Comparison of ENCODE assay signal across 11 cellular contexts in the genomic region with DNA sequence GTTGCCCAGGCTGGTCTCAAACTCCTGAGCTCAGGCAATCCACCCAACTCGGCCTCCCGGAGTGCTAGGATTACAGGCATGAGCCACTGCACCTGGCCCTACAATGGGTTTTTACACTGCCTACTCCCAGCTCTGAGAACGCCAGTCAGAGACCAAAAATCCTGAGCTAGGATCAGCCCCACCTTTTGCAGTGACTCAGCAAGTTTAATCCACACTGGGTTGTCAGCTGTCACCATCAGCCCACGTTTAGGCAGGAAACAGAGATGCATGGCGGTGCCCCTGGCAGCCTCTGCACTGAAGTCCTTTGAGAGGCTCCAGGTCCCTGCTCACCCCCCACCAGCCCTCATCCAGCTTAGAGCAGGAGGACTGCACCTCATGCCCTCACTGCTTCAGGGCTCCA.
DNase-seq lines count a peak whose midpoint lies in the region; TF ChIP-seq lines count a peak whose summit lies in the region.
"Had no signal": no experiment of that assay in that cellular context is flagged by ENCODE, and none has a peak within 500 bp of the region (broad histone marks: within the 10 kb centered on the region; RNA-seq: fewer than 3 reads in every experiment).

No MANE protein-coding gene starts in this region.

- no peaks in the 10 kb centered on the region for H3K36me3 ChIP-seq in Karpas-422 (ENCODE audit: insufficient read depth, low read length)
- H3K36me3 ChIP-seq: right atrium auricular region had no signal

- no peaks in the 10 kb centered on the region for H3K79me2 ChIP-seq in Karpas-422 (ENCODE audit: low read length)

- H3K9ac ChIP-seq in Karpas-422 (ENCODE audit: low read length): no peak overlapping the region

- H3K9me3 ChIP-seq in Karpas-422 (ENCODE audit: low read length): no peaks in the 10 kb centered on the region

- H3K4me3 ChIP-seq in choroid plexus epithelial cell (ENCODE audit: low read depth, low read length): no peak overlapping the region
- H3K4me3 ChIP-seq in Karpas-422 (ENCODE audit: low read length): no peak overlapping the region
- H3K4me3 ChIP-seq: dorsolateral prefrontal cortex, right atrium auricular region had no signal

- H2AFZ ChIP-seq in Karpas-422 (ENCODE audit: low read length): no peak overlapping the region

- no peaks in the 10 kb centered on the region for H3K4me1 ChIP-seq in Karpas-422 (ENCODE audit: low read length)
- H3K4me1 ChIP-seq: right atrium auricular region had no signal

- no peaks in the 10 kb centered on the region for H3K9me2 ChIP-seq in Karpas-422 (replicated peaks; ENCODE audit: insufficient read depth, low read length)

- no peaks in the 10 kb centered on the region for H3K27me3 ChIP-seq in Karpas-422 (ENCODE audit: low read length)
- H3K27me3 ChIP-seq: dorsolateral prefrontal cortex, right atrium auricular region had no signal

- no peak overlapping the region for H3K4me2 ChIP-seq in Karpas-422 (ENCODE audit: low read depth, low read length, poor library complexity, severe bottlenecking)

- DNase-seq in NCI-H345 (lab: John Stamatoyannopoulos, UW) (peak; percentile 6), NCI-H345 treated with DMSO at 0.1 percent for 48 hours (lab: John Stamatoyannopoulos, UW; ENCODE audit: unreplicated experiment) (no peak), NCI-H2171 (lab: John Stamatoyannopoulos, UW) (peak; percentile 39), choroid plexus epithelial cell (ENCODE audit: low read depth) (peak; percentile 2), renal cortical epithelial cell (ENCODE audit: low read depth) (peak; percentile 56), hippocampal formation (lab: John Stamatoyannopoulos, UW) (no peak), germinal center (ENCODE audit: low spot score) (no peak), Karpas-422 (no peak)
- DNase-seq: kidney glomerular epithelial cell had no signal

- no peak for TF ChIP-seq CTCF in choroid plexus epithelial cell (conservative IDR thresholded peaks at IDR 0.05; ENCODE audit: low read depth, low read length)

- no peak overlapping the region for H3K27ac ChIP-seq in Karpas-422 (ENCODE audit: low read length)
- H3K27ac ChIP-seq: right atrium auricular region had no signal

- H4K20me1 ChIP-seq in Karpas-422 (ENCODE audit: insufficient read depth, low read depth, low read length): no peaks in the 10 kb centered on the region

Comparison
In these comparisons a context has a peak if more than half of its experiments do, and no peak if none do; other contexts are left out.
1. DNase-seq: peak in NCI-H345 (single experiment), NCI-H2171 (single experiment), choroid plexus epithelial cell (single experiment) and renal cortical epithelial cell (single experiment); none in NCI-H345 treated with DMSO at 0.1 percent for 48 hours (single experiment), hippocampal formation (0 of 2), germinal center (single experiment) and Karpas-422 (single experiment).